In genomic region chr12:93469386-93469785, GRCh38 we compare ENCODE assay signal across 15 cellular contexts. TPM values are rescaled to one million over a fixed set of nuclear protein-coding genes. Genes with fewer than 3 reads are reported as not detected.
A peak's percentile ranks its signal among the peaks of the same experiment; 100 is the strongest.
DNase-seq lines count a peak whose midpoint lies in the region; ATAC-seq, FAIRE-seq and TF ChIP-seq lines count a peak whose summit lies in the region.
"Had no signal": no experiment of that assay in that cellular context is flagged by ENCODE, and none has a peak within 500 bp of the region (broad histone marks: within the 10 kb centered on the region; RNA-seq: fewer than 3 reads in every experiment).

No MANE protein-coding gene starts in this region.

- no peak overlapping the region for H3K27ac ChIP-seq in A549
- H3K27ac ChIP-seq in DND-41 (ENCODE audit: low read length), result no peak overlapping the region
- H3K27ac ChIP-seq: breast epithelium, tibial artery had no signal

- H3K36me3 Mint-ChIP-seq in T-helper 17 cell (ENCODE audit: low read depth) (peaks cover 9% of the 10 kb centered on the region), memory B cell (peaks cover 8% of the 10 kb centered on the region)
- peaks cover 26% of the 10 kb centered on the region for H3K36me3 Mint-ChIP-seq in activated CD8-positive, alpha-beta T cell treated with anti-CD3 and anti-CD28 coated beads for 36 hours (ENCODE audit: low read depth)
- H3K36me3 Mint-ChIP-seq: IgD-negative memory B cell had no signal

- peak overlapping the region; percentile 93 for H3K27ac Mint-ChIP-seq in T-helper 17 cell
- H3K27ac Mint-ChIP-seq in memory B cell, result no peak overlapping the region
- H3K27ac Mint-ChIP-seq in activated CD8-positive, alpha-beta T cell treated with anti-CD3 and anti-CD28 coated beads for 36 hours, result no peak overlapping the region

- DNase-seq in A549 (ENCODE audit: low read depth in 1 of 2, low spot score in 1 of 2), result no peak
- DNase-seq in DND-41, result no peak
- no peak for DNase-seq in T-helper 17 cell
- no peak for DNase-seq in memory B cell (ENCODE audit: low spot score in 2 of 2)
- no peak for DNase-seq in NCI-H226
- no peak for DNase-seq in DMS53 (lab: John Stamatoyannopoulos, UW)
- no peak for DNase-seq in activated CD8-positive, alpha-beta T cell treated with anti-CD3 and anti-CD28 coated beads for 36 hours
- DNase-seq: DMS153, left ventricle myocardium superior, NCI-H1417, SHP77, tibial artery had no signal

- TF ChIP-seq RAD21 in A549 (conservative IDR thresholded peaks at IDR 0.05 in 1 of 2, IDR thresholded peaks at IDR 0.05 in 1 of 2), result no peak

- TF ChIP-seq CTCF in A549 (IDR thresholded peaks at IDR 0.05), result no peak
- no peak for TF ChIP-seq CTCF in DND-41 (IDR thresholded peaks at IDR 0.05; ENCODE audit: borderline replicate concordance, extremely low read depth, low read length, poor library complexity, severe bottlenecking)
- TF ChIP-seq CTCF in activated CD8-positive, alpha-beta T cell treated with anti-CD3 and anti-CD28 coated beads for 36 hours (IDR thresholded peaks at IDR 0.05), result no peak

- no peak for TF ChIP-seq POLR2A in A549 (IDR thresholded peaks at IDR 0.05; ENCODE audit: low read length)

- H3K27me3 ChIP-seq in DND-41 (ENCODE audit: insufficient read depth, low read length, poor library complexity), result no peaks in the 10 kb centered on the region
- H3K27me3 ChIP-seq: breast epithelium, tibial artery had no signal

- TF ChIP-seq EP300 in A549 (IDR thresholded peaks at IDR 0.05), result no peak

- H3K4me1 Mint-ChIP-seq in T-helper 17 cell, result peaks cover 19% of the 10 kb centered on the region
- peaks cover 17% of the 10 kb centered on the region for H3K4me1 Mint-ChIP-seq in memory B cell
- peaks cover 27% of the 10 kb centered on the region for H3K4me1 Mint-ChIP-seq in activated CD8-positive, alpha-beta T cell treated with anti-CD3 and anti-CD28 coated beads for 36 hours (ENCODE audit: low read depth)

- peak overlapping the region; percentile 25 for H3K4me3 Mint-ChIP-seq in T-helper 17 cell
- H3K4me3 Mint-ChIP-seq in memory B cell, result peak overlapping the region; percentile 14
- no peak overlapping the region for H3K4me3 Mint-ChIP-seq in activated CD8-positive, alpha-beta T cell treated with anti-CD3 and anti-CD28 coated beads for 36 hours

- FAIRE-seq in A549 (lab: Jason Lieb, UNC), result no peak

- no peak for ATAC-seq in A549
- no peak for ATAC-seq in DND-41 (ENCODE audit: insufficient read depth, low read depth)
- ATAC-seq in T-helper 17 cell, result no peak
- ATAC-seq in memory B cell (ENCODE audit: low read depth), result no peak
- ATAC-seq in HG03045 (IDR thresholded peaks at IDR 0.05; ENCODE audit: unreplicated experiment), result no peak
- no peak for ATAC-seq in activated CD8-positive, alpha-beta T cell treated with anti-CD3 and anti-CD28 coated beads for 36 hours
- ATAC-seq: left ventricle myocardium superior had no signal

- POLR2A ChIA-PET in A549 (lab: Yijun Ruan, JAX), result no interaction called here
- POLR2A ChIA-PET in activated CD8-positive, alpha-beta T cell treated with anti-CD3 and anti-CD28 coated beads for 36 hours (lab: Charles Lee), result no interaction called here

- H3K9ac ChIP-seq in DND-41 (ENCODE audit: low read depth, low read length), result 0 out of 2 replicates have a peak overlapping the region, but pooled peaks have one; percentile 13

- H4K20me1 ChIP-seq in DND-41 (ENCODE audit: insufficient read depth, low read length), result no peaks in the 10 kb centered on the region

- H3K4me2 ChIP-seq in A549 (peak overlapping the region; percentile 81), DND-41 (ENCODE audit: insufficient read depth, low read length) (peak overlapping the region; percentile 81; the same call in 1 of the 2 replicates)

- H3K9me3 ChIP-seq in A549 (no peaks in the 10 kb centered on the region), DND-41 (ENCODE audit: insufficient read depth, low read length, severe bottlenecking) (no peaks in the 10 kb centered on the region), T-helper 17 cell (ENCODE audit: control insufficient read depth, low read length, poor library complexity, severe bottlenecking) (no peaks in the 10 kb centered on the region)
- H3K9me3 ChIP-seq: breast epithelium, tibial artery had no signal

- intact Hi-C loops in activated CD8-positive, alpha-beta T cell treated with anti-CD3 and anti-CD28 coated beads for 36 hours (cut with micrococcal nuclease), result no loop called here

- H3K27me3 Mint-ChIP-seq in T-helper 17 cell (no peaks in the 10 kb centered on the region), memory B cell (no peaks in the 10 kb centered on the region)
- H3K27me3 Mint-ChIP-seq in activated CD8-positive, alpha-beta T cell treated with anti-CD3 and anti-CD28 coated beads for 36 hours, result no peaks in the 10 kb centered on the region
- H3K27me3 Mint-ChIP-seq: IgD-negative memory B cell had no signal

- peaks cover 49% of the 10 kb centered on the region for H3K36me3 ChIP-seq in DND-41 (ENCODE audit: insufficient read depth, low read length)
- H3K36me3 ChIP-seq: breast epithelium had no signal

- peaks cover 14% of the 10 kb centered on the region; the same call in 2 of the 3 replicates for H3K4me1 ChIP-seq in A549
- H3K4me1 ChIP-seq in DND-41 (ENCODE audit: insufficient read depth, low read length), result peaks cover 22% of the 10 kb centered on the region

- H3K79me2 ChIP-seq in DND-41 (ENCODE audit: insufficient read depth, low read length), result peaks cover 70% of the 10 kb centered on the region

- no peak overlapping the region for H3K4me3 ChIP-seq in A549
- peak overlapping the region in 1 of 2 experiments; percentile 63; a peak in 1 of 4 replicates for H3K4me3 ChIP-seq in DND-41 (ENCODE audit: low read depth in 1 of 2, low read length in 2 of 2)
- H3K4me3 ChIP-seq: breast epithelium, tibial artery had no signal

- H2AFZ ChIP-seq in DND-41 (ENCODE audit: low read depth, low read length), result no peak overlapping the region

- no peaks in the 10 kb centered on the region for H3K9me3 Mint-ChIP-seq in memory B cell
- H3K9me3 Mint-ChIP-seq in activated CD8-positive, alpha-beta T cell treated with anti-CD3 and anti-CD28 coated beads for 36 hours, result no peaks in the 10 kb centered on the region
- H3K9me3 Mint-ChIP-seq: IgD-negative memory B cell had no signal

- CTCF ChIA-PET in A549 (lab: Yijun Ruan, JAX), result no interaction called here
- CTCF ChIA-PET in activated CD8-positive, alpha-beta T cell treated with anti-CD3 and anti-CD28 coated beads for 36 hours (lab: Charles Lee), result interaction anchor here (0.8 kb wide), 1 partner anchor 12 kb away, joined by 3 read pairs; no protein-coding TSS in a partner anchor

TF ChIP-seq in A549, 52 proteins besides CTCF, POLR2A, EP300 and RAD21:
- no peak for TF ChIP-seq JUNB (IDR thresholded peaks at IDR 0.05)

RNA-seq across cellular contexts. Expression of gene MRPL42, which starts 2.1 kb away (rescaled TPM):
- polyA plus RNA-seq in A549 (2011; rRNA removed), result 190 and 201 TPM in 2 replicates
- 43.8 and 49.3 TPM in 2 replicates for polyA plus RNA-seq in A549 (2012; cell fraction: cytosol; rRNA removed)
- polyA plus RNA-seq in A549 (2012; cell fraction: nucleus; rRNA removed), result 11.5 and 25.7 TPM in 2 replicates
- polyA plus RNA-seq in A549 (2017; fragmentation: RNase III; extraction: RNeasy Plus Mini Kit Qiagen cat#74134 plus additional on column Dnase treatment), result 73.6 to 84.8 TPM (median 74.9 TPM) in 3 replicates
- polyA minus RNA-seq in A549 (2011; rRNA and poly(A)+ RNA removed), result 16.5 and 28.4 TPM in 2 replicates
- 10 to 100 TPM; 34.7 to 39.9 TPM for total RNA-seq in T-helper 17 cell
- total RNA-seq in activated CD8-positive, alpha-beta T cell treated with anti-CD3 and anti-CD28 coated beads for 36 hours, result 10 to 100 TPM; 85.6 to 87.6 TPM

RNA-seq across cellular contexts. Expression of gene UBE2N, which starts 27.6 kb away (rescaled TPM):
- polyA plus RNA-seq in A549 (2011; rRNA removed) (160 and 187 TPM in 2 replicates), A549 (2017; fragmentation: RNase III; extraction: RNeasy Plus Mini Kit Qiagen cat#74134 plus additional on column Dnase treatment) (163 to 187 TPM (median 168 TPM) in 3 replicates)
- 103 and 129 TPM in 2 replicates for polyA plus RNA-seq in A549 (2012; cell fraction: cytosol; rRNA removed)
- 28.7 and 36.7 TPM in 2 replicates for polyA plus RNA-seq in A549 (2012; cell fraction: nucleus; rRNA removed)
- 57.8 and 68.9 TPM in 2 replicates for polyA minus RNA-seq in A549 (2011; rRNA and poly(A)+ RNA removed)
- total RNA-seq in T-helper 17 cell, result 10 to 100 TPM; 94.1 to 99.6 TPM
- 100 to 1,000 TPM; 186 to 192 TPM for total RNA-seq in activated CD8-positive, alpha-beta T cell treated with anti-CD3 and anti-CD28 coated beads for 36 hours
